ENCODE assay signal across 22 cellular contexts in the genomic region with DNA sequence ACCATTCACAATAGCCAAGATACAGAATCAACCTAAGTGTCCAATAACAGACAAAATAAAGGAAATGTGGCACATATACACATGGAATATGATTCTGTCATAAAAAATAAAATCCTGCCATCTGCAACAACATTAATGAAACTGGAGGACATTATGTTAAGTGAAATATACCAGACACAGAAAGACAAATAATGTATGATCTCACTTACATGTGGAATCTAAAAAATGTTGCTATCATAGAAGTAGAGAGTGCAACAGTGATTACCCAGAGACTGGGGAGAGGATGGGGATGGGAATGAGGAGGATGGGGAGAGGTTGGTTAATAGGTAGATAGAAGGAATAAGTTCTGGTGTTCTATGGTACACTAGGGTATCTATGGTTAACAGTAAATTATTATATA. TPM values are rescaled to one million over a fixed set of nuclear protein-coding genes. Genes with fewer than 3 reads are reported as not detected.
DNase-seq lines count a peak whose midpoint lies in the region; ATAC-seq and TF ChIP-seq lines count a peak whose summit lies in the region.
"Had no signal": no experiment of that assay in that cellular context is flagged by ENCODE, and none has a peak within 500 bp of the region (broad histone marks: within the 10 kb centered on the region; RNA-seq: fewer than 3 reads in every experiment).

No MANE protein-coding gene starts in this region.

- TF ChIP-seq CTCF in Loucy (conservative IDR thresholded peaks at IDR 0.05; ENCODE audit: low read length) (no peak), chondrocyte (IDR thresholded peaks at IDR 0.05) (no peak)

- no peaks in the 10 kb centered on the region for H3F3A ChIP-seq in Loucy (ENCODE audit: low read depth)

- no peaks in the 10 kb centered on the region for H3K9me3 Mint-ChIP-seq in activated T-helper 17 cell treated with anti-CD3 and anti-CD28 coated beads, Interleukin-2, amount 50 U/mL, for 72 hours
- H3K9me3 Mint-ChIP-seq in chondrocyte (ENCODE audit: low read depth), result no peaks in the 10 kb centered on the region
- H3K9me3 Mint-ChIP-seq: CD4-positive, CD25-positive, alpha-beta regulatory T cell; CD8-positive, alpha-beta memory T cell had no signal

- H3K9me3 ChIP-seq in Loucy (ENCODE audit: insufficient read depth, low read depth, low read length), result no peaks in the 10 kb centered on the region
- H3K9me3 ChIP-seq: BE2C had no signal

- H3K4me1 Mint-ChIP-seq in activated T-helper 17 cell treated with anti-CD3 and anti-CD28 coated beads, Interleukin-2, amount 50 U/mL, for 72 hours, result peaks cover 20% of the 10 kb centered on the region
- peaks cover 5% of the 10 kb centered on the region for H3K4me1 Mint-ChIP-seq in chondrocyte (ENCODE audit: low read depth)

- no peak for ATAC-seq in activated T-helper 17 cell treated with anti-CD3 and anti-CD28 coated beads, Interleukin-2, amount 50 U/mL, for 72 hours (replicated peaks)
- ATAC-seq in HG03460 (IDR thresholded peaks at IDR 0.05; ENCODE audit: unreplicated experiment), result no peak
- ATAC-seq in HG02981 (IDR thresholded peaks at IDR 0.05; ENCODE audit: unreplicated experiment), result no peak
- ATAC-seq: HCT116, K562 had no signal

- no peak overlapping the region for H3K4me3 Mint-ChIP-seq in activated T-helper 17 cell treated with anti-CD3 and anti-CD28 coated beads, Interleukin-2, amount 50 U/mL, for 72 hours
- H3K4me3 Mint-ChIP-seq in chondrocyte (ENCODE audit: unreplicated experiment), result no peak overlapping the region
- H3K4me3 Mint-ChIP-seq: CD8-positive, alpha-beta memory T cell had no signal

- H3K79me2 ChIP-seq in Loucy (ENCODE audit: insufficient read depth, low read length), result peaks cover 61% of the 10 kb centered on the region

- H3K27me3 ChIP-seq in Loucy (ENCODE audit: insufficient read depth, low read length, poor library complexity, severe bottlenecking), result no peaks in the 10 kb centered on the region
- H3K27me3 ChIP-seq: BE2C had no signal

- peak; percentile 3 for DNase-seq in EL
- DNase-seq in chondrocyte (ENCODE audit: low spot score), result no peak
- DNase-seq in retina, result no peak
- no peak for DNase-seq in NOMO-1 treated with DMSO at 0.1 percent for 48 hours (lab: John Stamatoyannopoulos, UW; ENCODE audit: unreplicated experiment)
- DNase-seq: ACHN; BE2C; C1 segment of cervical spinal cord; CD4-positive, CD25-positive, alpha-beta regulatory T cell; CD8-positive, alpha-beta memory T cell; COR-L47; DMS 273 treated with DMSO at 0.1 percent for 48 hours; DMS53; DND-41; GDM1; GOT3; H7 had no signal

- H3K27ac Mint-ChIP-seq in activated T-helper 17 cell treated with anti-CD3 and anti-CD28 coated beads, Interleukin-2, amount 50 U/mL, for 72 hours, result peak overlapping the region; percentile 11
- H3K27ac Mint-ChIP-seq in chondrocyte (ENCODE audit: unreplicated experiment), result peak overlapping the region; percentile 52

- no peaks in the 10 kb centered on the region for H3K27me3 Mint-ChIP-seq in activated T-helper 17 cell treated with anti-CD3 and anti-CD28 coated beads, Interleukin-2, amount 50 U/mL, for 72 hours
- H3K27me3 Mint-ChIP-seq in chondrocyte (ENCODE audit: low read depth), result no peaks in the 10 kb centered on the region
- H3K27me3 Mint-ChIP-seq: CD4-positive, CD25-positive, alpha-beta regulatory T cell; CD8-positive, alpha-beta memory T cell had no signal

- no peak overlapping the region for H3K4me3 ChIP-seq in Loucy (ENCODE audit: low read length, poor library complexity, severe bottlenecking)
- H3K4me3 ChIP-seq: K562 had no signal

- peaks cover 33% of the 10 kb centered on the region; the same call in 1 of the 2 replicates for H3K36me3 ChIP-seq in Loucy (ENCODE audit: insufficient read depth, low read length)

- H3K4me2 ChIP-seq in Loucy (ENCODE audit: low read depth, low read length, poor library complexity, severe bottlenecking), result peak overlapping the region; percentile 10

- H3K36me3 Mint-ChIP-seq in activated T-helper 17 cell treated with anti-CD3 and anti-CD28 coated beads, Interleukin-2, amount 50 U/mL, for 72 hours (ENCODE audit: low read depth), result peaks cover 91% of the 10 kb centered on the region
- H3K36me3 Mint-ChIP-seq in chondrocyte (ENCODE audit: low read depth), result peaks cover 11% of the 10 kb centered on the region

- H4K20me1 ChIP-seq in Loucy (ENCODE audit: insufficient read depth, low read length, poor library complexity, severe bottlenecking), result peaks cover 14% of the 10 kb centered on the region

- H3K9ac ChIP-seq in Loucy (ENCODE audit: low read depth, low read length, poor library complexity, severe bottlenecking), result no peak overlapping the region

- H3K9me2 ChIP-seq in Loucy (replicated peaks; ENCODE audit: low read depth, low read length), result no peaks in the 10 kb centered on the region

- no peak overlapping the region for H2AFZ ChIP-seq in Loucy (ENCODE audit: low read length)

- H3K4me1 ChIP-seq in Loucy (ENCODE audit: insufficient read depth, low read length, poor library complexity, severe bottlenecking), result peaks cover 15% of the 10 kb centered on the region
- H3K4me1 ChIP-seq: BE2C had no signal

RNA-seq across cellular contexts. Expression of a gene that starts 28.7 kb away (rescaled TPM):
- total RNA-seq in activated T-helper 17 cell treated with anti-CD3 and anti-CD28 coated beads, Interleukin-2, amount 50 U/mL, for 72 hours, result 100 to 1,000 TPM in 1 of 2 donors, 10 to 100 TPM in 1; 73.9 to 127 TPM
- 51.8 to 58.0 TPM (median 56.6 TPM) in 3 replicates for total RNA-seq in chondrocyte
